1 cellular context compared by ENCODE assay signal in the genomic region with DNA sequence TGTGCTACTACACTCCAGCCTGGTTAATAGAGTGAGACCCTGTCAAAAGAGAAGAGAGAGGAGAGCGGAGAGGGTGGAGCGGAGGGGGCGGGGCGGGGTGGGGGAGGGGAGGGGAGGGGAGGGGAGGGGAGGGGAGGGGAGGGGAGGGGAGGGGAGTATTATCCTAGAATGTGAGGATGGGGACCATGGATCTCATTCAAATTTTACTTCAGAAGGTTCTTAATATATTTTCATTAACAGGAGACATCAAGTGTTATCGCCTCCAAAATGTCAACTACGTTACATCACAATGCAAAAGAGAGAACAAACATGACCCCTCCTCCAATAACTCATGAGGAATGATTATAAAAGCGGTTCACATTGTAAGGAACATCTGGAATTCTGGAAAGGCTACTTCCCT.
TF ChIP-seq lines count a peak whose summit lies in the region.

No MANE protein-coding gene starts in this region.

TF ChIP-seq in K562, 482 proteins besides CTCF, POLR2A, EP300 and RAD21:
- TF ChIP-seq HNRNPK (IDR thresholded peaks at IDR 0.05; ENCODE audit: low read depth, low read length, poor library complexity, severe bottlenecking) (peak; percentile 73), CCNT2 (IDR thresholded peaks at IDR 0.05; ENCODE audit: borderline replicate concordance, extremely low read depth, insufficient read length, low read depth, low read length) (no peak)
